In the genomic region with DNA sequence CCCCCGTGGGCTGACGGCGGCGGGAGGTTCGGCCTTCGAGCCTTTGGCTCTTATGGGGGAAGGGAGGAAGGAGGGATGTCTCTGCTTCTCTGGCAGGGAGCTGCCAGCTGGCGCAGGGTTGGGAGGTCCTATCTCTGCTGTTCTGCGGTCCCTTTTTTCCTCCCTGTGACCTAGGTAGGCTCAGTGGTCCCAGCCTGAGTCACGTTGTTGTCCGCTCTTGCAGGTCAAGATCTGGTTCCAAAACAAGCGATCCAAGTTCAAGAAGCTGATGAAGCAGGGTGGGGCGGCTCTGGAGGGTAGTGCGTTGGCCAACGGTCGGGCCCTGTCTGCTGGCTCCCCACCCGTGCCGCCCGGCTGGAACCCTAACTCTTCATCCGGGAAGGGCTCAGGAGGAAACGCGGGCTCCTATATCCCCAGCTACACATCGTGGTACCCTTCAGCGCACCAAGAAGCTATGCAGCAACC, we compare ENCODE assay signal across 17 cellular contexts. TPM values are rescaled to one million over a fixed set of nuclear protein-coding genes. Genes with fewer than 3 reads are reported as not detected.
DNase-seq lines count a peak whose midpoint lies in the region; ATAC-seq, FAIRE-seq and TF ChIP-seq lines count a peak whose summit lies in the region.
"Had no signal": no experiment of that assay in that cellular context is flagged by ENCODE, and none has a peak within 500 bp of the region (broad histone marks: within the 10 kb centered on the region; RNA-seq: fewer than 3 reads in every experiment).

No MANE protein-coding gene starts in this region.

- no peaks in the 10 kb centered on the region for H3K27me3 ChIP-seq in PC-3 (ENCODE audit: low read length)
- peaks cover 89 to 100% of the 10 kb centered on the region in 2 experiments for H3K27me3 ChIP-seq in endothelial cell of umbilical vein (ENCODE audit: control insufficient read depth in 2 of 2, insufficient read depth in 2 of 2, low read length in 2 of 2)
- H3K27me3 ChIP-seq in trophoblast cell (ENCODE audit: insufficient read depth, low read length): peaks cover 31% of the 10 kb centered on the region
- peaks cover 53% of the 10 kb centered on the region for H3K27me3 ChIP-seq in ovary

- H3K9ac ChIP-seq in PC-3 (ENCODE audit: low read length) (no peak overlapping the region), endothelial cell of umbilical vein (replicated peaks; ENCODE audit: extremely low read depth, insufficient read depth, low read length) (no peak overlapping the region), trophoblast cell (ENCODE audit: low read length) (no peak overlapping the region)

- DNase-seq in NCI-H82 (lab: John Stamatoyannopoulos, UW): peak; percentile 61
- no peak for DNase-seq in NCI-H82 treated with DMSO at 0.1 percent for 48 hours (lab: John Stamatoyannopoulos, UW; ENCODE audit: unreplicated experiment)
- DNase-seq in PC-3: no peak
- DNase-seq in endothelial cell of umbilical vein (ENCODE audit: low read depth, low spot score): no peak
- no peak for DNase-seq in trophoblast cell
- no peak for DNase-seq in effector CD4-positive, alpha-beta T cell
- DNase-seq in HT-29 (ENCODE audit: low spot score): no peak
- DNase-seq in ovary: no peak
- DNase-seq: activated gamma-delta T cell; dermis blood vessel endothelial cell; hippocampal formation; NCI-H1048; stimulated activated naive CD4-positive, alpha-beta T cell treated with Interleukin-2 at 50 U/mL for 16 hours; T-helper 9 cell had no signal

- BruUV-seq in PC-3 (replicated peaks; lab: Mats Ljungman, UMichigan) (no TSS peak), endothelial cell of umbilical vein (replicated peaks; lab: Mats Ljungman, UMichigan) (no TSS peak)

- TF ChIP-seq EP300 in ovary (IDR thresholded peaks at IDR 0.05): no peak

- POLR2A ChIA-PET in PC-3 (lab: Charles Lee; ENCODE audit: unreplicated experiment) (no interaction called here), endothelial cell of umbilical vein (lab: Charles Lee) (no interaction called here)

- peak overlapping the region; percentile 68 for H2AK5ac ChIP-seq in trophoblast cell (ENCODE audit: low read length)

- intact Hi-C loops in PC-3 (cut with micrococcal nuclease): no loop called here
- intact Hi-C loops in endothelial cell of umbilical vein (cut with micrococcal nuclease): no loop called here
- intact Hi-C loops in ovary (cut with DNase I): loop anchor here in 2 of 4 donors (10.0 kb wide), 1 partner anchor 163 kb away; the partner anchor contains the start of gene HAT1 (in 2 of the 2)

- peaks cover 44% of the 10 kb centered on the region for H3K79me1 ChIP-seq in trophoblast cell (ENCODE audit: low read length)

- H3K4me3 ChIP-seq in PC-3 (ENCODE audit: low read length) (no peak overlapping the region), endothelial cell of umbilical vein (replicated peaks in 1 of 3; ENCODE audit: insufficient read depth in 1 of 3, low read depth in 1 of 3, low read length in 3 of 3) (no peak overlapping the region), trophoblast cell (ENCODE audit: low read depth, low read length) (peak overlapping the region; percentile 16), ovary (no peak overlapping the region)
- H3K4me3 ChIP-seq: mucosa of descending colon had no signal

- no peak for FAIRE-seq in endothelial cell of umbilical vein (lab: Jason Lieb, UNC)
- FAIRE-seq: A204.1, GM19239 had no signal

- H2AFZ ChIP-seq in PC-3 (ENCODE audit: low read length) (no peak overlapping the region), endothelial cell of umbilical vein (ENCODE audit: low read depth, low read length) (no peak overlapping the region), trophoblast cell (ENCODE audit: insufficient read depth, low read length, poor library complexity) (no peak overlapping the region)

- no peak for ATAC-seq in PC-3
- ATAC-seq: mucosa of descending colon had no signal

- dilution Hi-C loops in endothelial cell of umbilical vein (cut with MboI; ENCODE audit: extremely low pct_ligation_motif_present, low sequenced_read_pairs): no loop called here

- peak overlapping the region; percentile 27 for H3K18ac ChIP-seq in trophoblast cell (ENCODE audit: low read length)

- H2BK120ac ChIP-seq in trophoblast cell (ENCODE audit: insufficient read depth, low read length, poor library complexity): peak overlapping the region; percentile 67

- H3K14ac ChIP-seq in trophoblast cell (ENCODE audit: low read length): peak overlapping the region; percentile 85

- peaks cover 3% of the 10 kb centered on the region for H3F3A ChIP-seq in PC-3 (ENCODE audit: low read length, unreplicated experiment)

- peak overlapping the region; percentile 78 for H4K8ac ChIP-seq in trophoblast cell (ENCODE audit: low read depth, low read length)

- peak overlapping the region; percentile 72 for H3K4ac ChIP-seq in trophoblast cell (ENCODE audit: low read depth, low read length)

- H3K36me3 ChIP-seq in PC-3 (ENCODE audit: low read depth, low read length): no peaks in the 10 kb centered on the region
- no peaks in the 10 kb centered on the region for H3K36me3 ChIP-seq in endothelial cell of umbilical vein (ENCODE audit: control insufficient read depth in 2 of 2, extremely low read depth in 1 of 2, insufficient read depth in 2 of 2, low read length in 2 of 2)
- H3K36me3 ChIP-seq in trophoblast cell (ENCODE audit: control insufficient read depth in 1 of 2, insufficient read depth in 2 of 2, low read length in 2 of 2): peaks cover 0 to 8% of the 10 kb centered on the region in 2 experiments
- H3K36me3 ChIP-seq in ovary: no peaks in the 10 kb centered on the region

- H2BK5ac ChIP-seq in trophoblast cell (ENCODE audit: low read depth, low read length, poor library complexity): peak overlapping the region; percentile 32

- no peak for TF ChIP-seq POLR2A in endothelial cell of umbilical vein (IDR thresholded peaks at IDR 0.05; ENCODE audit: low read depth, low read length)
- TF ChIP-seq POLR2A in ovary (IDR thresholded peaks at IDR 0.05): no peak

- H3K27ac ChIP-seq in PC-3 (ENCODE audit: low read length) (no peak overlapping the region), endothelial cell of umbilical vein (ENCODE audit: insufficient read depth, low read depth, low read length) (no peak overlapping the region), trophoblast cell (ENCODE audit: low read depth, low read length) (peak overlapping the region; percentile 7), ovary (no peak overlapping the region)

- H3K4me2 ChIP-seq in PC-3 (ENCODE audit: low read length): peak overlapping the region; percentile 100; the same call in 1 of the 2 replicates
- H3K4me2 ChIP-seq in endothelial cell of umbilical vein (ENCODE audit: insufficient read depth, low read length): no peak overlapping the region
- H3K4me2 ChIP-seq in trophoblast cell (ENCODE audit: low read length): peak overlapping the region; percentile 95

- H3K4me1 ChIP-seq in PC-3 (ENCODE audit: insufficient read depth, low read length): peaks cover 16% of the 10 kb centered on the region; the same call in 1 of the 2 replicates
- peaks cover 20% of the 10 kb centered on the region for H3K4me1 ChIP-seq in endothelial cell of umbilical vein (ENCODE audit: control insufficient read depth, extremely low read depth, insufficient read depth, low read length)
- peaks cover 24 to 34% of the 10 kb centered on the region in 2 experiments for H3K4me1 ChIP-seq in trophoblast cell (ENCODE audit: control insufficient read depth in 1 of 2, insufficient read depth in 2 of 2, low read length in 2 of 2)
- peaks cover 6% of the 10 kb centered on the region for H3K4me1 ChIP-seq in ovary (ENCODE audit: insufficient read depth)

- no peaks in the 10 kb centered on the region for H3K9me2 ChIP-seq in PC-3 (replicated peaks; ENCODE audit: low read length)

- H3K9me1 ChIP-seq in endothelial cell of umbilical vein (replicated peaks; ENCODE audit: control insufficient read depth, extremely low read depth, insufficient read depth, low read length): no peaks in the 10 kb centered on the region

- no peak for TF ChIP-seq CTCF in PC-3 (conservative IDR thresholded peaks at IDR 0.05; ENCODE audit: low read depth, low read length)
- TF ChIP-seq CTCF in endothelial cell of umbilical vein (IDR thresholded peaks at IDR 0.05; ENCODE audit: extremely low read depth in 1 of 2, insufficient read depth in 1 of 2, low read depth in 1 of 2, low read length in 2 of 2): no peak
- no peak for TF ChIP-seq CTCF in ovary (IDR thresholded peaks at IDR 0.05)

- no CpG with 5 or more reads among the region's 23 CpGs for WGBS in trophoblast cell (ENCODE audit: extremely low coverage, insufficient coverage, insufficient read length)
- WGBS in ovary, 3 donors: 10 to 12% (median 11%) methylated on average over 23 of the region's 23 CpGs

- H3K23ac ChIP-seq in trophoblast cell (ENCODE audit: low read length): no peak overlapping the region

- H4K20me1 ChIP-seq in PC-3 (ENCODE audit: low read length) (no peaks in the 10 kb centered on the region), endothelial cell of umbilical vein (replicated peaks; ENCODE audit: control insufficient read depth, extremely low read depth, insufficient read depth, low read length) (no peaks in the 10 kb centered on the region)

- peak overlapping the region; percentile 91 for H4K91ac ChIP-seq in trophoblast cell (ENCODE audit: low read depth, low read length)

- H3K79me2 ChIP-seq in PC-3 (ENCODE audit: low read length) (peaks cover 26% of the 10 kb centered on the region), endothelial cell of umbilical vein (ENCODE audit: control insufficient read depth, insufficient read depth, low read length) (no peaks in the 10 kb centered on the region), trophoblast cell (ENCODE audit: control insufficient read depth, insufficient read depth, low read length, poor library complexity) (peaks cover 13% of the 10 kb centered on the region)

- H4K12ac ChIP-seq in trophoblast cell (ENCODE audit: low read depth, low read length): peak overlapping the region; percentile 71

- no peaks in the 10 kb centered on the region for H3K9me3 ChIP-seq in PC-3 (ENCODE audit: low read length)
- H3K9me3 ChIP-seq in endothelial cell of umbilical vein (replicated peaks; ENCODE audit: control insufficient read depth, insufficient read depth, low read length): no peaks in the 10 kb centered on the region
- peaks cover 5% of the 10 kb centered on the region for H3K9me3 ChIP-seq in trophoblast cell (ENCODE audit: insufficient read depth, low read depth, low read length)
- no peaks in the 10 kb centered on the region for H3K9me3 ChIP-seq in ovary
- H3K9me3 ChIP-seq: mucosa of descending colon had no signal

- CTCF ChIA-PET in PC-3 (lab: Charles Lee) (no interaction called here), endothelial cell of umbilical vein (lab: Charles Lee) (interaction anchor here (0.9 to 1.9 kb wide), 3 partner anchors 8 to 17 kb away, joined by 3 to 6 read pairs (median 3); no protein-coding TSS in a partner anchor)

- peak overlapping the region; percentile 82 for H2BK12ac ChIP-seq in trophoblast cell (ENCODE audit: low read length)

RNA-seq across cellular contexts. Expression of gene DLX1, which starts 2.5 kb away (rescaled TPM):
- 7.6 and 13.2 TPM in 2 replicates for total RNA-seq in PC-3 (2014; rRNA removed)
- total RNA-seq in endothelial cell of umbilical vein: not detected in 2 replicates
- 0.12 and 0.14 TPM in 2 replicates for polyA plus RNA-seq in endothelial cell of umbilical vein
- polyA plus RNA-seq in endothelial cell of umbilical vein (2011; cell fraction: cytosol; rRNA removed): 0.06 and 0.09 TPM in 2 replicates
- polyA plus RNA-seq in endothelial cell of umbilical vein (2011; cell fraction: nucleus; rRNA removed): 0.21 and 0.42 TPM in 2 replicates
- not detected in 2 replicates for polyA plus RNA-seq in endothelial cell of umbilical vein (2012)
- polyA minus RNA-seq in endothelial cell of umbilical vein: 0.36 TPM in 1 of 2 replicates, not detected in the other
- 1.2 TPM for polyA minus RNA-seq in endothelial cell of umbilical vein (2011; cell fraction: cytosol; rRNA and poly(A)+ RNA removed)
- not detected in 2 replicates for polyA minus RNA-seq in endothelial cell of umbilical vein (2011; cell fraction: nucleus; rRNA and poly(A)+ RNA removed)
- polyA plus RNA-seq in trophoblast cell (2013): 14.1 and 14.7 TPM in 2 replicates
- total RNA-seq in HT-29 (2014; rRNA removed; shearing (Covaris generic)): 0.08 and 0.18 TPM in 2 replicates
- total RNA-seq in ovary: under 1 TPM in 2 of 7 donors, not detected in 5; 0.15 to 0.20 TPM
- under 1 TPM; 0.07 to 0.18 TPM for polyA plus RNA-seq in ovary
- total RNA-seq: dermis blood vessel endothelial cell had no signal

RNA-seq across cellular contexts. Expression of gene DLX2, which starts 14.9 kb away (rescaled TPM):
- total RNA-seq in PC-3 (2014; rRNA removed) (0.29 and 1.4 TPM in 2 replicates), endothelial cell of umbilical vein (not detected in 2 replicates), ovary (under 1 TPM in 1 of 7 donors, not detected in 6; 0.12 TPM)
- polyA plus RNA-seq in endothelial cell of umbilical vein (not detected in 2 replicates), ovary (not detected)
- polyA plus RNA-seq in endothelial cell of umbilical vein (2011; cell fraction: cytosol; rRNA removed): 0.03 TPM in 1 of 2 replicates, not detected in the other
- not detected in 2 replicates for polyA plus RNA-seq in endothelial cell of umbilical vein (2011; cell fraction: nucleus; rRNA removed)
- polyA plus RNA-seq in endothelial cell of umbilical vein (2012): not detected in 2 replicates
- not detected in 2 replicates for polyA minus RNA-seq in endothelial cell of umbilical vein
- polyA minus RNA-seq in endothelial cell of umbilical vein (2011; cell fraction: cytosol; rRNA and poly(A)+ RNA removed): 0.82 TPM
- not detected in 2 replicates for polyA minus RNA-seq in endothelial cell of umbilical vein (2011; cell fraction: nucleus; rRNA and poly(A)+ RNA removed)
- polyA plus RNA-seq in trophoblast cell (2013): 25.2 and 26.9 TPM in 2 replicates
- not detected in 2 replicates for total RNA-seq in HT-29 (2014; rRNA removed; shearing (Covaris generic))
- total RNA-seq: dermis blood vessel endothelial cell had no signal
